1 cellular context compared by ENCODE assay signal in genomic region chr6:154675602-154676088, GRCh38.
A peak's percentile ranks its signal among the peaks of the same experiment; 100 is the strongest.
TF ChIP-seq lines count a peak whose summit lies in the region.

No MANE protein-coding gene starts in this region.

TF ChIP-seq in SK-N-SH, 30 proteins besides CTCF, POLR2A, EP300 and RAD21 (continued from another document):
- no peak for TF ChIP-seq MAX (IDR thresholded peaks at IDR 0.05; ENCODE audit: low read depth)
- no peak for TF ChIP-seq ZBTB33 (IDR thresholded peaks at IDR 0.05; ENCODE audit: borderline replicate concordance, low read depth)
- no peak for TF ChIP-seq JUND (IDR thresholded peaks at IDR 0.05)
- no peak for TF ChIP-seq POLR2AphosphoS5 (IDR thresholded peaks at IDR 0.05; ENCODE audit: low read depth, low read length)
- TF ChIP-seq TCF12 (IDR thresholded peaks at IDR 0.05) = peak; percentile 10; the same call in 1 of the 2 replicates
- TF ChIP-seq GABPA (IDR thresholded peaks at IDR 0.05; ENCODE audit: low read depth) = no peak
- no peak for TF ChIP-seq RXRA (IDR thresholded peaks at IDR 0.05; ENCODE audit: borderline replicate concordance, low read depth)
- TF ChIP-seq TEAD4 (IDR thresholded peaks at IDR 0.05; ENCODE audit: borderline replicate concordance, insufficient read depth) = no peak
- TF ChIP-seq YY1 (IDR thresholded peaks at IDR 0.05; ENCODE audit: low read depth) = no peak
- TF ChIP-seq, protein P1, sequence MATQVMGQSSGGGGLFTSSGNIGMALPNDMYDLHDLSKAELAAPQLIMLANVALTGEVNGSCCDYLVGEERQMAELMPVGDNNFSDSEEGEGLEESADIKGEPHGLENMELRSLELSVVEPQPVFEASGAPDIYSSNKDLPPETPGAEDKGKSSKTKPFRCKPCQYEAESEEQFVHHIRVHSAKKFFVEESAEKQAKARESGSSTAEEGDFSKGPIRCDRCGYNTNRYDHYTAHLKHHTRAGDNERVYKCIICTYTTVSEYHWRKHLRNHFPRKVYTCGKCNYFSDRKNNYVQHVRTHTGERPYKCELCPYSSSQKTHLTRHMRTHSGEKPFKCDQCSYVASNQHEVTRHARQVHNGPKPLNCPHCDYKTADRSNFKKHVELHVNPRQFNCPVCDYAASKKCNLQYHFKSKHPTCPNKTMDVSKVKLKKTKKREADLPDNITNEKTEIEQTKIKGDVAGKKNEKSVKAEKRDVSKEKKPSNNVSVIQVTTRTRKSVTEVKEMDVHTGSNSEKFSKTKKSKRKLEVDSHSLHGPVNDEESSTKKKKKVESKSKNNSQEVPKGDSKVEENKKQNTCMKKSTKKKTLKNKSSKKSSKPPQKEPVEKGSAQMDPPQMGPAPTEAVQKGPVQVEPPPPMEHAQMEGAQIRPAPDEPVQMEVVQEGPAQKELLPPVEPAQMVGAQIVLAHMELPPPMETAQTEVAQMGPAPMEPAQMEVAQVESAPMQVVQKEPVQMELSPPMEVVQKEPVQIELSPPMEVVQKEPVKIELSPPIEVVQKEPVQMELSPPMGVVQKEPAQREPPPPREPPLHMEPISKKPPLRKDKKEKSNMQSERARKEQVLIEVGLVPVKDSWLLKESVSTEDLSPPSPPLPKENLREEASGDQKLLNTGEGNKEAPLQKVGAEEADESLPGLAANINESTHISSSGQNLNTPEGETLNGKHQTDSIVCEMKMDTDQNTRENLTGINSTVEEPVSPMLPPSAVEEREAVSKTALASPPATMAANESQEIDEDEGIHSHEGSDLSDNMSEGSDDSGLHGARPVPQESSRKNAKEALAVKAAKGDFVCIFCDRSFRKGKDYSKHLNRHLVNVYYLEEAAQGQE (IDR thresholded peaks at IDR 0.05; ENCODE audit: low read depth, low read length) = no peak
- TF ChIP-seq TAF1 (IDR thresholded peaks at IDR 0.05; ENCODE audit: borderline replicate concordance, low read depth, low read length) = no peak
- 0 out of 2 replicates have a peak, but pooled peaks have one; percentile 13 for TF ChIP-seq GATA2 (CRISPR knock-in tag; IDR thresholded peaks at IDR 0.05)
TF ChIP-seq in SK-N-SH: peak in this region for 7.
